25 cellular contexts compared by ENCODE assay signal in the genomic region with DNA sequence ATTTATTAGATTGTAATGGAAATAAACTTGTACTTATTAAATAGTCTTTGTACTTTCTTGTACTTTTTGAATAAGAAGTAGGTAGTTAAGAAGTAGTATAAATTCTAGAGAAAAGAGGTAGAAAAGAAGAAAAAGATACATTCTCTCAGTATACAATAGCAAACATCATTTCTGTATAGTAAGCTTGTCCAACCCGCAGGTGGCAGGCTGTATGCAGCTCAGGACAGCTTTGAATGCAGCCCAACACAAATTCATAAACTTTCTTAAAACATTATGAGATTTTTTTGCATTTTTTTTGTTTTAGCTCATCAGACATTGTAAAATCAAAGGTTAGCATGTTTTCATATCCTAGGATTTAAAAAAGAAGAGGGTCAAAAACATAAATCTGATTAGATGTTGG.
"Had no signal": no experiment of that assay in that cellular context is flagged by ENCODE, and none has a peak within 500 bp of the region (broad histone marks: within the 10 kb centered on the region; RNA-seq: fewer than 3 reads in every experiment).

No MANE protein-coding gene starts in this region.

- H3K27ac Mint-ChIP-seq: activated CD4-positive, alpha-beta memory T cell treated with anti-CD3 and anti-CD28 coated beads, Interleukin-2, amount 10 ng/mL, durations not matched to agents 7 days and 5 days; activated CD4-positive, alpha-beta T cell treated with anti-CD3 and anti-CD28 coated beads, Interleukin-2, amount 10 ng/mL, durations not matched to agents 7 days and 5 days; activated naive CD4-positive, alpha-beta T cell treated with anti-CD3 and anti-CD28 coated beads for 36 hours; activated naive CD8-positive, alpha-beta T cell; activated T-helper 17 cell treated with anti-CD3 and anti-CD28 coated beads, Interleukin-2, amount 50 U/mL, for 72 hours; T-helper 1 cell treated with Interleukin-12 subunit alpha and Interleukin-12 subunit beta and Interleukin-4 antibody, amounts not matched to agents 30 μg/mL and 1 μg/mL, for 36 hours had no signal

- H3K36me3 ChIP-seq: brain microvascular endothelial cell, cardiac muscle cell, SJCRH30 had no signal

- H3K9me3 ChIP-seq: SJCRH30 had no signal

- ATAC-seq: activated T-helper 17 cell treated with anti-CD3 and anti-CD28 coated beads, Interleukin-2, amount 50 U/mL, for 72 hours; Right ventricle myocardium inferior had no signal

- H3K4me2 ChIP-seq: KMS-11 had no signal

- H3K9me3 Mint-ChIP-seq: activated CD4-positive, alpha-beta memory T cell treated with anti-CD3 and anti-CD28 coated beads, Interleukin-2, amount 10 ng/mL, durations not matched to agents 7 days and 5 days; activated CD4-positive, alpha-beta T cell treated with anti-CD3 and anti-CD28 coated beads, Interleukin-2, amount 10 ng/mL, durations not matched to agents 7 days and 5 days; activated naive CD4-positive, alpha-beta T cell treated with anti-CD3 and anti-CD28 coated beads for 36 hours; activated T-helper 17 cell treated with anti-CD3 and anti-CD28 coated beads, Interleukin-2, amount 50 U/mL, for 72 hours; T-helper 1 cell treated with Interleukin-12 subunit alpha and Interleukin-12 subunit beta and Interleukin-4 antibody, amounts not matched to agents 30 μg/mL and 1 μg/mL, for 36 hours had no signal

- H3K27ac ChIP-seq: brain microvascular endothelial cell, cardiac muscle cell, KMS-11, SJCRH30 had no signal

- H3K27me3 ChIP-seq: brain microvascular endothelial cell, cardiac muscle cell, SJCRH30 had no signal

- H3K4me3 Mint-ChIP-seq: activated CD4-positive, alpha-beta memory T cell treated with anti-CD3 and anti-CD28 coated beads, Interleukin-2, amount 10 ng/mL, durations not matched to agents 7 days and 5 days; activated CD4-positive, alpha-beta T cell treated with anti-CD3 and anti-CD28 coated beads, Interleukin-2, amount 10 ng/mL, durations not matched to agents 7 days and 5 days; activated naive CD4-positive, alpha-beta T cell treated with anti-CD3 and anti-CD28 coated beads for 36 hours; activated naive CD8-positive, alpha-beta T cell; activated T-helper 17 cell treated with anti-CD3 and anti-CD28 coated beads, Interleukin-2, amount 50 U/mL, for 72 hours; T-helper 1 cell treated with Interleukin-12 subunit alpha and Interleukin-12 subunit beta and Interleukin-4 antibody, amounts not matched to agents 30 μg/mL and 1 μg/mL, for 36 hours had no signal

- H3K4me3 ChIP-seq: cardiac muscle cell, SJCRH30 had no signal

- H3K36me3 Mint-ChIP-seq: activated naive CD8-positive, alpha-beta T cell had no signal

- H3K4me1 ChIP-seq: SJCRH30 had no signal

- H3K27me3 Mint-ChIP-seq: activated CD4-positive, alpha-beta memory T cell treated with anti-CD3 and anti-CD28 coated beads, Interleukin-2, amount 10 ng/mL, durations not matched to agents 7 days and 5 days; activated CD4-positive, alpha-beta T cell treated with anti-CD3 and anti-CD28 coated beads, Interleukin-2, amount 10 ng/mL, durations not matched to agents 7 days and 5 days; activated T-helper 17 cell treated with anti-CD3 and anti-CD28 coated beads, Interleukin-2, amount 50 U/mL, for 72 hours had no signal

- DNase-seq: activated CD4-positive, alpha-beta memory T cell treated with anti-CD3 and anti-CD28 coated beads, Interleukin-2, amount 10 ng/mL, durations not matched to agents 7 days and 5 days; activated CD4-positive, alpha-beta T cell treated with anti-CD3 and anti-CD28 coated beads, Interleukin-2, amount 10 ng/mL, durations not matched to agents 7 days and 5 days; activated CD4-positive, CD25-positive, alpha-beta regulatory T cell; activated gamma-delta T cell; activated naive CD4-positive, alpha-beta T cell treated with anti-CD3 and anti-CD28 coated beads for 36 hours; activated T-cell treated with anti-CD3 and anti-CD28 coated beads for 4 hours; activated T-cell treated with anti-CD3 and anti-CD28 coated beads, Interleukin-2, amount 50 U/mL, for 48 hours; amygdala; brain microvascular endothelial cell; NCI-H1048; NCI-H146; NCI-H187 treated with DMSO at 0.1 percent for 48 hours; NCI-H2081 treated with DMSO at 0.1 percent for 48 hours; NCI-H446; NCI-H524; NCI-H748 treated with DMSO at 0.1 percent for 48 hours; RPMI8226; SJCRH30; T-helper 9 cell had no signal

- H3K4me1 Mint-ChIP-seq: activated CD4-positive, alpha-beta memory T cell treated with anti-CD3 and anti-CD28 coated beads, Interleukin-2, amount 10 ng/mL, durations not matched to agents 7 days and 5 days; activated CD4-positive, alpha-beta T cell treated with anti-CD3 and anti-CD28 coated beads, Interleukin-2, amount 10 ng/mL, durations not matched to agents 7 days and 5 days; activated T-helper 17 cell treated with anti-CD3 and anti-CD28 coated beads, Interleukin-2, amount 50 U/mL, for 72 hours had no signal
